8 cellular contexts compared by ENCODE assay signal in genomic region chr1:159854693-159855192, GRCh38. TPM values are rescaled to one million over a fixed set of nuclear protein-coding genes. Genes with fewer than 3 reads are reported as not detected.
DNase-seq lines count a peak whose midpoint lies in the region; ATAC-seq lines count a peak whose summit lies in the region.

No MANE protein-coding gene starts in this region.

- ATAC-seq in GM18502 (IDR thresholded peaks at IDR 0.05; ENCODE audit: poor library complexity, unreplicated experiment) = peak; percentile 94
- peak; percentile 93 for ATAC-seq in HG02885 (IDR thresholded peaks at IDR 0.05; ENCODE audit: poor library complexity, unreplicated experiment)
- ATAC-seq in left lobe of liver = peak; percentile 84
- ATAC-seq in HG03571 (IDR thresholded peaks at IDR 0.05; ENCODE audit: unreplicated experiment) = no peak

- peak; percentile 54 for DNase-seq in NCI-H2227 treated with DMSO at 0.1 percent for 48 hours (lab: John Stamatoyannopoulos, UW)
- DNase-seq in activated CD4-positive, alpha-beta T cell treated with anti-CD3 and anti-CD28 coated beads, Interleukin-2, amount 50 U/mL, for 4 hours = peak; percentile 52 to 54
- peak; percentile 18 for DNase-seq in cortex of kidney (lab: John Stamatoyannopoulos, UW)
- peak; percentile 66 for DNase-seq in left lobe of liver (ENCODE audit: low spot score)
- DNase-seq in stimulated activated CD4-positive, alpha-beta T cell treated with anti-CD3 and anti-CD28 coated beads, Interleukin-1b, Interleukin-23, amount 100 ng/mL, for 4 hours (ENCODE audit: low read depth in 2 of 2) = peak; percentile 32 to 66

RNA-seq across cellular contexts. Expression of gene VSIG8, which starts 7.7 kb away (rescaled TPM):
- total RNA-seq in left lobe of liver = not detected

RNA-seq across cellular contexts. Expression of gene SLAMF8, which starts 28.1 kb away (rescaled TPM):
- total RNA-seq in left lobe of liver = 0.53 TPM

RNA-seq across cellular contexts. Expression of gene CFAP45, which starts 45.2 kb away (rescaled TPM):
- not detected for total RNA-seq in left lobe of liver

RNA-seq across cellular contexts. Expression of gene FCRL6, which starts 52.6 kb away (rescaled TPM):
- 0.23 TPM for total RNA-seq in left lobe of liver
